In genomic region chr4:173420324-173420752, GRCh38 we compare ENCODE assay signal across 8 cellular contexts. TPM values are rescaled to one million over a fixed set of nuclear protein-coding genes. Genes with fewer than 3 reads are reported as not detected.
A peak's percentile ranks its signal among the peaks of the same experiment; 100 is the strongest.
DNase-seq lines count a peak whose midpoint lies in the region; ATAC-seq lines count a peak whose summit lies in the region.

No MANE protein-coding gene starts in this region.

- DNase-seq in Ammon's horn (ENCODE audit: low spot score), result peak; percentile 33
- peak; percentile 13 for DNase-seq in NCI-H1436 treated with DMSO at 0.1 percent for 48 hours (lab: John Stamatoyannopoulos, UW)
- peak; percentile 53 for DNase-seq in astrocyte of the hippocampus (ENCODE audit: low read depth, low spot score)
- no peak for DNase-seq in left colon
- DNase-seq in activated effector memory CD4-positive, alpha-beta T cell treated with anti-CD3 and anti-CD28 coated beads, Interleukin-2, amount 50 U/mL, for 16 hours, result no peak
- no peak for DNase-seq in stimulated activated CD8-positive, alpha-beta memory T cell treated with anti-CD3 and anti-CD28 coated beads, Interleukin-4, amount 100 ng/mL, for 48 hours

- peak; percentile 50 for ATAC-seq in GM18870 (IDR thresholded peaks at IDR 0.05; ENCODE audit: unreplicated experiment)
- ATAC-seq in left colon, result peak; percentile 56
- no peak for ATAC-seq in HG02623 (IDR thresholded peaks at IDR 0.05; ENCODE audit: unreplicated experiment)

- intact Hi-C loops in left colon (cut with DNase I, micrococcal nuclease), result loop anchor here in 1 of 2 donors (5.0 kb wide), 1 partner anchor 72 kb away; no protein-coding TSS in a partner anchor

RNA-seq across cellular contexts. Expression of gene SCRG1, which starts 21.4 kb away (rescaled TPM):
- under 1 TPM in 1 of 2 donors, not detected in 1; 0.42 TPM for total RNA-seq in left colon

RNA-seq across cellular contexts. Expression of gene SAP30, which starts 49.6 kb away (rescaled TPM):
- total RNA-seq in left colon, result 1 to 10 TPM; 6.5 to 7.6 TPM

Comparison
In these comparisons a context has a peak if more than half of its experiments do, and no peak if none do; other contexts are left out.
1. DNase-seq: peak in Ammon's horn (single experiment), NCI-H1436 treated with DMSO at 0.1 percent for 48 hours (single experiment) and astrocyte of the hippocampus (single experiment); none in left colon (0 of 2), activated effector memory CD4-positive, alpha-beta T cell treated with anti-CD3 and anti-CD28 coated beads, Interleukin-2, amount 50 U/mL, for 16 hours (single experiment) and stimulated activated CD8-positive, alpha-beta memory T cell treated with anti-CD3 and anti-CD28 coated beads, Interleukin-4, amount 100 ng/mL, for 48 hours (single experiment).